Comparison of ENCODE assay signal across 8 cellular contexts in the genomic region with DNA sequence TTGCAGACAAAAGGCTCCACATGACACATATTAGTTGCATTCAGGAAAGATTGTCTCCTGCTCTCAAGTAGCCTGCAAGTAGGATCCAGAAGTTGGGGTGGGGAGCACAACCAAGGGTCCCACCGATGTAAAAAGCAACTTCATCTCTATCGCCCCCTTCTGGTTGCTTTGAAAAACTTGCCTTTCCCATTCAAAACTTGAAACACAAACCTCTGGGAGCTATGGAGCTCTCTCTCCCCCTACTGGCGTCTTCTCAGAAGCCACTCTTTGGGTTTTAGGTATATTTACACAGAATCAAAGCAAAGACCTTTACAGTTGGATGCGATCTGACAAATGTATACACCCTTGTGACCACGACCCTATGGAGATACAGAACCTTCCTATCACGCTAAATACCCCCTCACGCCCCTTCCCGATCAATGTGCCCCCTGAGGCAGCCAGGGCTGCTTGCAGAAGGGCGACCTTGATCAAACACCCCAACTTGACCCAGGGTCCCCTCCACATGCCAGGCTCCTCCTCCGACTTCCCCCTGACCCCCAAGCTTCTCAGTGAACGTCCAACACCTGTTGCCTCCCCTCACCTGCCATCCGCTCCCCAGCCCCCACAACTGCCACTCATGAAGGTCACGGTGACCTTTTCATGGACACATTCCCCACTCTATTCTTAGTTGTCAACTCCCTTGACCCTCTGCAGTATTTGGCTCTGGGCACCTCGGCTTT. TPM values are rescaled to one million over a fixed set of nuclear protein-coding genes. Genes with fewer than 3 reads are reported as not detected.
DNase-seq lines count a peak whose midpoint lies in the region; ATAC-seq and TF ChIP-seq lines count a peak whose summit lies in the region.

No MANE protein-coding gene starts in this region.

- no peak overlapping the region for H3K4me2 ChIP-seq in smooth muscle cell

- H3K79me2 ChIP-seq in smooth muscle cell (ENCODE audit: low read depth): peaks cover 75% of the 10 kb centered on the region

- TF ChIP-seq POLR2A in body of pancreas (IDR thresholded peaks at IDR 0.05): no peak

- no peaks in the 10 kb centered on the region for H3K9me3 ChIP-seq in A673 (ENCODE audit: low read depth, low read length, poor library complexity, severe bottlenecking)
- no peaks in the 10 kb centered on the region for H3K9me3 ChIP-seq in body of pancreas
- H3K9me3 ChIP-seq in iPS-15b (ENCODE audit: control insufficient read depth, insufficient read depth, low read length): no peaks in the 10 kb centered on the region
- no peaks in the 10 kb centered on the region for H3K9me3 ChIP-seq in smooth muscle cell (replicated peaks; ENCODE audit: low read depth)

- WGBS in body of pancreas, 2 donors: 15% methylated on average over 14 of the region's 14 CpGs
- WGBS in smooth muscle cell (ENCODE audit: low lambda C conversion rate): 37% methylated on average over 14 of the region's 14 CpGs

- POLR2A ChIA-PET in A673 (lab: Charles Lee; ENCODE audit: low non-redundant PET): interaction anchor here (0.6 kb wide), 2 partner anchors 411 to 1064 kb away, joined by 3 to 8 read pairs; no protein-coding TSS in a partner anchor

- TF ChIP-seq CTCF in A673 (conservative IDR thresholded peaks at IDR 0.05; ENCODE audit: low read depth, low read length) (peak; percentile 98), GM12873 (IDR thresholded peaks at IDR 0.05; ENCODE audit: insufficient read depth, low read depth, low read length, missing control alignments) (peak; percentile 97), body of pancreas (IDR thresholded peaks at IDR 0.05) (peak; percentile 98 to 100 (median 99)), smooth muscle cell (IDR thresholded peaks at IDR 0.05; ENCODE audit: borderline replicate concordance, insufficient read depth, poor library complexity, severe bottlenecking) (peak; percentile 95)

- peak overlapping the region; percentile 2 for H3K4me3 ChIP-seq in A673 (ENCODE audit: low read depth, low read length, poor library complexity, severe bottlenecking)
- H3K4me3 ChIP-seq in body of pancreas: no peak overlapping the region
- H3K4me3 ChIP-seq in iPS-15b (ENCODE audit: low read depth, low read length): peak overlapping the region; percentile 10
- no peak overlapping the region for H3K4me3 ChIP-seq in smooth muscle cell

- H3K36me3 ChIP-seq in A673 (ENCODE audit: insufficient read depth, low read length, poor library complexity, severe bottlenecking): peaks cover 15% of the 10 kb centered on the region
- H3K36me3 ChIP-seq in body of pancreas (replicated peaks in 1 of 2; ENCODE audit: insufficient read depth in 1 of 2, low read depth in 2 of 2): no peaks in the 10 kb centered on the region
- peaks cover 2% of the 10 kb centered on the region for H3K36me3 ChIP-seq in iPS-15b (ENCODE audit: control insufficient read depth, insufficient read depth, low read length)
- H3K36me3 ChIP-seq in smooth muscle cell (ENCODE audit: low read depth): peaks cover under 1% of the 10 kb centered on the region

- no peak overlapping the region for H2AFZ ChIP-seq in smooth muscle cell (ENCODE audit: low read depth)

- no TSS peak for BruUV-seq in A673 (replicated peaks; lab: Mats Ljungman, UMichigan)

- H3F3A ChIP-seq in smooth muscle cell (ENCODE audit: low read depth): peaks cover 14% of the 10 kb centered on the region

- H3K4me1 ChIP-seq in A673 (ENCODE audit: insufficient read depth, low read length, poor library complexity, severe bottlenecking) (peaks cover 25% of the 10 kb centered on the region), body of pancreas (peaks cover 41% of the 10 kb centered on the region), iPS-15b (ENCODE audit: control insufficient read depth, insufficient read depth, low read length) (peaks cover 6% of the 10 kb centered on the region), smooth muscle cell (ENCODE audit: low read depth) (no peaks in the 10 kb centered on the region)

- CTCF ChIA-PET in A673 (lab: Charles Lee): interaction anchor here (0.6 to 2.2 kb wide), 20 partner anchors 9 to 906 kb away, joined by 3 to 12 read pairs (median 4); a partner anchor contains a TSS

- peaks cover 89% of the 10 kb centered on the region for H4K20me1 ChIP-seq in smooth muscle cell (ENCODE audit: low read depth)

- H3K9ac ChIP-seq in iPS-15b (ENCODE audit: low read depth, low read length): no peak overlapping the region
- no peak overlapping the region for H3K9ac ChIP-seq in smooth muscle cell (ENCODE audit: low read depth)

- H3K27ac ChIP-seq in A673 (ENCODE audit: low read depth, low read length, poor library complexity, severe bottlenecking) (peak overlapping the region; percentile 72), body of pancreas (peak overlapping the region in 1 of 4 donors; percentile 32), smooth muscle cell (ENCODE audit: low read depth) (no peak overlapping the region)

- intact Hi-C loops in A673 (cut with micrococcal nuclease; ENCODE audit: unreplicated experiment) (loop anchor here (2.0 to 5.0 kb wide), 2 partner anchors 67 to 107 kb away; a partner anchor contains a TSS), body of pancreas (cut with DNase I) (no loop called here)

- peak; percentile 94 for DNase-seq in A673 (ENCODE audit: low spot score)
- DNase-seq in NCI-H1694 (lab: John Stamatoyannopoulos, UW): peak; percentile 94
- DNase-seq in SW480 (ENCODE audit: low spot score): peak; percentile 91
- peak; percentile 74 to 85 (median 76) for DNase-seq in body of pancreas
- DNase-seq in smooth muscle cell (lab: John Stamatoyannopoulos, UW; ENCODE audit: unreplicated experiment): no peak

- peak; percentile 91 for ATAC-seq in body of pancreas
- ATAC-seq in HG03354 (IDR thresholded peaks at IDR 0.05; ENCODE audit: poor library complexity, severe bottlenecking, unreplicated experiment): no peak

- H3K27me3 ChIP-seq in A673 (replicated peaks; ENCODE audit: insufficient read depth, low read depth, low read length, poor library complexity) (no peaks in the 10 kb centered on the region), body of pancreas (no peaks in the 10 kb centered on the region), iPS-15b (ENCODE audit: control insufficient read depth, insufficient read depth, low read length) (no peaks in the 10 kb centered on the region), smooth muscle cell (ENCODE audit: low read depth) (no peaks in the 10 kb centered on the region)

RNA-seq across cellular contexts. Expression of a gene that starts 10.1 kb away (rescaled TPM):
- total RNA-seq in A673 (2021): 169 and 178 TPM in 2 replicates
- total RNA-seq in body of pancreas: 10 to 100 TPM; 50.6 to 73.2 TPM
- 45.0 and 55.5 TPM in 2 replicates for total RNA-seq in smooth muscle cell
- 95.7 and 134 TPM in 2 replicates for polyA plus RNA-seq in smooth muscle cell

RNA-seq across cellular contexts. Expression of a gene that starts 10.8 kb away (rescaled TPM):
- 1.5 and 1.9 TPM in 2 replicates for total RNA-seq in A673 (2021)
- 1 to 10 TPM; 2.6 to 4.9 TPM for total RNA-seq in body of pancreas
- 13.5 TPM in 1 of 2 replicates, not detected in the other for total RNA-seq in smooth muscle cell
- polyA plus RNA-seq in smooth muscle cell: 0.24 and 1.0 TPM in 2 replicates

RNA-seq across cellular contexts. Expression of a gene that starts 20.7 kb away (rescaled TPM):
- total RNA-seq in A673 (2021): 51.4 and 54.0 TPM in 2 replicates
- total RNA-seq in body of pancreas: 10 to 100 TPM in 1 of 2 donors, 1 to 10 TPM in 1; 8.0 to 23.4 TPM
- total RNA-seq in smooth muscle cell: 2.9 and 4.5 TPM in 2 replicates
- polyA plus RNA-seq in smooth muscle cell: 1.7 and 3.2 TPM in 2 replicates

RNA-seq across cellular contexts. Expression of a gene that starts 42.5 kb away (rescaled TPM):
- 82.9 and 95.3 TPM in 2 replicates for total RNA-seq in A673 (2021)
- total RNA-seq in body of pancreas: 10 to 100 TPM; 11.9 to 39.9 TPM
- 248 and 311 TPM in 2 replicates for total RNA-seq in smooth muscle cell
- 773 and 1,078 TPM in 2 replicates for polyA plus RNA-seq in smooth muscle cell

RNA-seq across cellular contexts. Expression of a gene that starts 57.8 kb away (rescaled TPM):
- total RNA-seq in A673 (2021): 396 and 482 TPM in 2 replicates
- total RNA-seq in body of pancreas: 100 to 1,000 TPM; 117 to 121 TPM
- total RNA-seq in smooth muscle cell: 58.1 and 66.1 TPM in 2 replicates
- polyA plus RNA-seq in smooth muscle cell: 127 and 135 TPM in 2 replicates

Comparison
In these comparisons a context has a peak if more than half of its experiments do, and no peak if none do; other contexts are left out.
1. H3K4me3 ChIP-seq: peak in A673 (single experiment) and iPS-15b (single experiment); none in body of pancreas (0 of 2) and smooth muscle cell (single experiment).
2. Peak in every context shown above with its lines, with median percentiles within 50 percentile points of each other: CTCF ChIP-seq.